15 cellular contexts compared by ENCODE assay signal in the genomic region with DNA sequence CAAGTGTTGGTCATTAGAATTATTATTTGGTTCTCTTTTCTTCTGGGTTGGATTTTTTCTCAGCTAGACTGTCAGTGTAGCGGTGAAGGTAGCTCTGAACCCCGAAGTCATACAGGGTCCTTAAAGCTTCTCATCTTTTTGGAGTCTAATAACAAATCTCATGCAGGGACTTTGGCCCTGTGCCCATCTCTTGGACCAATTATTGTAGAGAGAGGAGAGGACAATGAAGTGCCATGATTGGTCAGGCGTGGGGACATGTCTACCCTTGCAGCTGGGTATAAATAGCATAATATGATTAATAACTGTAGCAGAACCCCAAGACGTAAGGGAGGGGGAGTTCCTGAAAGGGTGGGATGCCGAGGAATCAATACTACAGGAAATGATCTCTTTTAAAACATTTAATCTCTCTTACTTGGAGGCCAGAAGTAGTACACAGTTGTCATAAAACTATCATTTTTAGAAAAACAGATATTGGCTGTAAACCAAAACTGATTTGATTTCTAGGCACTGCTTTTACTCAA.
"Had no signal": no experiment of that assay in that cellular context is flagged by ENCODE, and none has a peak within 500 bp of the region (broad histone marks: within the 10 kb centered on the region; RNA-seq: fewer than 3 reads in every experiment).

No MANE protein-coding gene starts in this region.

- H3K9me3 Mint-ChIP-seq: activated naive CD4-positive, alpha-beta T cell treated with anti-CD3 and anti-CD28 coated beads for 36 hours; activated T-helper 2 cell treated with anti-CD3 and anti-CD28 coated beads, Interferon-gamma antibody, Interleukin-2, Interleukin-4, amounts not matched to agents 10 μg/mL and 5 μg/mL and 100 μg/mL, durations not matched to agents 14 hours and 24 hours and 36 hours; dendritic cell treated with granulocyte-macrophage colony-stimulating factor and Interleukin-4, amounts not matched to agents 40 ng/mL and 50 ng/mL, for 4 days; memory B cell; naive thymus-derived CD4-positive, alpha-beta T cell; stimulated activated effector memory CD8-positive, alpha-beta T cell treated with anti-CD3 and anti-CD28 coated beads, Interleukin-12 subunit alpha, Interleukin-12 subunit beta, amount 100 ng/mL, for 72 hours had no signal

- H3K36me3 ChIP-seq: ascending aorta, left ventricle myocardium inferior had no signal

- H3K4me1 Mint-ChIP-seq: memory B cell; stimulated activated effector memory CD8-positive, alpha-beta T cell treated with anti-CD3 and anti-CD28 coated beads, Interleukin-12 subunit alpha, Interleukin-12 subunit beta, amount 100 ng/mL, for 72 hours had no signal

- H3K4me3 ChIP-seq: ascending aorta, left ventricle myocardium inferior, mucosa of descending colon had no signal

- H3K27ac Mint-ChIP-seq: activated naive CD4-positive, alpha-beta T cell treated with anti-CD3 and anti-CD28 coated beads for 36 hours; activated T-helper 2 cell treated with anti-CD3 and anti-CD28 coated beads, Interferon-gamma antibody, Interleukin-2, Interleukin-4, amounts not matched to agents 10 μg/mL and 5 μg/mL and 100 μg/mL, durations not matched to agents 14 hours and 24 hours and 36 hours; dendritic cell treated with granulocyte-macrophage colony-stimulating factor and Interleukin-4, amounts not matched to agents 40 ng/mL and 50 ng/mL, for 4 days; memory B cell; naive thymus-derived CD4-positive, alpha-beta T cell; stimulated activated effector memory CD8-positive, alpha-beta T cell treated with anti-CD3 and anti-CD28 coated beads, Interleukin-12 subunit alpha, Interleukin-12 subunit beta, amount 100 ng/mL, for 72 hours had no signal

- H3K36me3 Mint-ChIP-seq: memory B cell; naive thymus-derived CD4-positive, alpha-beta T cell; stimulated activated effector memory CD8-positive, alpha-beta T cell treated with anti-CD3 and anti-CD28 coated beads, Interleukin-12 subunit alpha, Interleukin-12 subunit beta, amount 100 ng/mL, for 72 hours had no signal

- H3K4me1 ChIP-seq: ascending aorta had no signal

- H3K9me3 ChIP-seq: ascending aorta, left ventricle myocardium inferior, mucosa of descending colon had no signal

- DNase-seq: activated naive CD4-positive, alpha-beta T cell treated with anti-CD3 and anti-CD28 coated beads for 36 hours; activated T-cell treated with anti-CD3 and anti-CD28 coated beads for 4 hours; effector memory CD4-positive, alpha-beta T cell; foreskin fibroblast; hypothalamus; kidney; left ventricle myocardium inferior; mucosa of descending colon; naive thymus-derived CD4-positive, alpha-beta T cell; retina had no signal

- H3K4me3 Mint-ChIP-seq: activated naive CD4-positive, alpha-beta T cell treated with anti-CD3 and anti-CD28 coated beads for 36 hours; dendritic cell treated with granulocyte-macrophage colony-stimulating factor and Interleukin-4, amounts not matched to agents 40 ng/mL and 50 ng/mL, for 4 days; memory B cell; naive thymus-derived CD4-positive, alpha-beta T cell; stimulated activated effector memory CD8-positive, alpha-beta T cell treated with anti-CD3 and anti-CD28 coated beads, Interleukin-12 subunit alpha, Interleukin-12 subunit beta, amount 100 ng/mL, for 72 hours had no signal

- ATAC-seq: mucosa of descending colon; naive thymus-derived CD4-positive, alpha-beta T cell; stimulated activated effector memory CD8-positive, alpha-beta T cell treated with anti-CD3 and anti-CD28 coated beads, Interleukin-12 subunit alpha, Interleukin-12 subunit beta, amount 100 ng/mL, for 72 hours had no signal

- H3K27ac ChIP-seq: ascending aorta, left ventricle myocardium inferior had no signal

- H3K27me3 ChIP-seq: ascending aorta had no signal
